1 cellular context compared by ENCODE assay signal in genomic region chr3:33900809-33901505, GRCh38.
A peak's percentile ranks its signal among the peaks of the same experiment; 100 is the strongest.
TF ChIP-seq lines count a peak whose summit lies in the region.

No MANE protein-coding gene starts in this region.

TF ChIP-seq in K562, 482 proteins besides CTCF, POLR2A, EP300 and RAD21 (continued from another document and continues in another):
- TF ChIP-seq, protein P1, sequence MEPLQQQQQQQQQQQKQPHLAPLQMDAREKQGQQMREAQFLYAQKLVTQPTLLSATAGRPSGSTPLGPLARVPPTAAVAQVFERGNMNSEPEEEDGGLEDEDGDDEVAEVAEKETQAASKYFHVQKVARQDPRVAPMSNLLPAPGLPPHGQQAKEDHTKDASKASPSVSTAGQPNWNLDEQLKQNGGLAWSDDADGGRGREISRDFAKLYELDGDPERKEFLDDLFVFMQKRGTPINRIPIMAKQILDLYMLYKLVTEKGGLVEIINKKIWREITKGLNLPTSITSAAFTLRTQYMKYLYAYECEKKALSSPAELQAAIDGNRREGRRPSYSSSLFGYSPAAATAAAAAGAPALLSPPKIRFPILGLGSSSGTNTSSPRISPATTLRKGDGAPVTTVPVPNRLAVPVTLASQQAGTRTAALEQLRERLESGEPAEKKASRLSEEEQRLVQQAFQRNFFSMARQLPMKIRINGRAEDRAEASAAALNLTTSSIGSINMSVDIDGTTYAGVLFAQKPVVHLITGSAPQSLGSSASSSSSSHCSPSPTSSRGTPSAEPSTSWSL (CRISPR knock-in tag; IDR thresholded peaks at IDR 0.05; ENCODE audit: borderline replicate concordance), result 0 out of 2 replicates have a peak, but pooled peaks have one; percentile 74
- 0 out of 2 replicates have a peak, but pooled peaks have one; percentile 40 for TF ChIP-seq ZNF174 (CRISPR knock-in tag; IDR thresholded peaks at IDR 0.05)
- TF ChIP-seq CEBPB (tag; IDR thresholded peaks at IDR 0.05), result peak; percentile 76
- TF ChIP-seq BDP1 (IDR thresholded peaks at IDR 0.05; ENCODE audit: insufficient read depth, insufficient read length), result no peak
- TF ChIP-seq MCM5 (IDR thresholded peaks at IDR 0.05; ENCODE audit: low read depth), result no peak
- no peak for TF ChIP-seq ZNF449 (CRISPR knock-in tag; IDR thresholded peaks at IDR 0.05)
- TF ChIP-seq ZNF12 (CRISPR knock-in tag; IDR thresholded peaks at IDR 0.05), result peak; percentile 94
- TF ChIP-seq ZFPM2 (CRISPR knock-in tag; IDR thresholded peaks at IDR 0.05), result no peak
- TF ChIP-seq ZNF696 (CRISPR knock-in tag; conservative IDR thresholded peaks at IDR 0.05), result no peak
- no peak for TF ChIP-seq XRCC4 (IDR thresholded peaks at IDR 0.05; ENCODE audit: extremely low read depth, insufficient read depth, insufficient read length)
- TF ChIP-seq, protein P2, sequence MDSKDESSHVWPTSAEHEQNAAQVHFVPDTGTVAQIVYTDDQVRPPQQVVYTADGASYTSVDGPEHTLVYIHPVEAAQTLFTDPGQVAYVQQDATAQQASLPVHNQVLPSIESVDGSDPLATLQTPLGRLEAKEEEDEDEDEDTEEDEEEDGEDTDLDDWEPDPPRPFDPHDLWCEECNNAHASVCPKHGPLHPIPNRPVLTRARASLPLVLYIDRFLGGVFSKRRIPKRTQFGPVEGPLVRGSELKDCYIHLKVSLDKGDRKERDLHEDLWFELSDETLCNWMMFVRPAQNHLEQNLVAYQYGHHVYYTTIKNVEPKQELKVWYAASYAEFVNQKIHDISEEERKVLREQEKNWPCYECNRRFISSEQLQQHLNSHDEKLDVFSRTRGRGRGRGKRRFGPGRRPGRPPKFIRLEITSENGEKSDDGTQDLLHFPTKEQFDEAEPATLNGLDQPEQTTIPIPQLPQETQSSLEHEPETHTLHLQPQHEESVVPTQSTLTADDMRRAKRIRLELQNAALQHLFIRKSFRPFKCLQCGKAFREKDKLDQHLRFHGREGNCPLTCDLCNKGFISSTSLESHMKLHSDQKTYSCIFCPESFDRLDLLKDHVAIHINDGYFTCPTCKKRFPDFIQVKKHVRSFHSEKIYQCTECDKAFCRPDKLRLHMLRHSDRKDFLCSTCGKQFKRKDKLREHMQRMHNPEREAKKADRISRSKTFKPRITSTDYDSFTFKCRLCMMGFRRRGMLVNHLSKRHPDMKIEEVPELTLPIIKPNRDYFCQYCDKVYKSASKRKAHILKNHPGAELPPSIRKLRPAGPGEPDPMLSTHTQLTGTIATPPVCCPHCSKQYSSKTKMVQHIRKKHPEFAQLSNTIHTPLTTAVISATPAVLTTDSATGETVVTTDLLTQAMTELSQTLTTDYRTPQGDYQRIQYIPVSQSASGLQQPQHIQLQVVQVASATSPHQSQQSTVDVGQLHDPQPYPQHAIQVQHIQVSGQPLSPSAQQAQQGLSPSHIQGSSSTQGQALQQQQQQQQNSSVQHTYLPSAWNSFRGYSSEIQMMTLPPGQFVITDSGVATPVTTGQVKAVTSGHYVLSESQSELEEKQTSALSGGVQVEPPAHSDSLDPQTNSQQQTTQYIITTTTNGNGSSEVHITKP (IDR thresholded peaks at IDR 0.05; ENCODE audit: partially characterized antibody), result peak; percentile 14
- TF ChIP-seq GTF2A2 (tag; IDR thresholded peaks at IDR 0.05), result peak; percentile 2; the same call in 1 of the 2 replicates
- no peak for TF ChIP-seq ZNF778 (CRISPR knock-in tag; IDR thresholded peaks at IDR 0.05)
- TF ChIP-seq ZNF830 (CRISPR knock-in tag; IDR thresholded peaks at IDR 0.05), result no peak
- TF ChIP-seq HNRNPUL1 (IDR thresholded peaks at IDR 0.05; ENCODE audit: low read length), result no peak
- TF ChIP-seq CC2D1A (IDR thresholded peaks at IDR 0.05), result peak; percentile 99
- TF ChIP-seq TAL1 (IDR thresholded peaks at IDR 0.05), result peak; percentile 99
- TF ChIP-seq, protein P3, sequence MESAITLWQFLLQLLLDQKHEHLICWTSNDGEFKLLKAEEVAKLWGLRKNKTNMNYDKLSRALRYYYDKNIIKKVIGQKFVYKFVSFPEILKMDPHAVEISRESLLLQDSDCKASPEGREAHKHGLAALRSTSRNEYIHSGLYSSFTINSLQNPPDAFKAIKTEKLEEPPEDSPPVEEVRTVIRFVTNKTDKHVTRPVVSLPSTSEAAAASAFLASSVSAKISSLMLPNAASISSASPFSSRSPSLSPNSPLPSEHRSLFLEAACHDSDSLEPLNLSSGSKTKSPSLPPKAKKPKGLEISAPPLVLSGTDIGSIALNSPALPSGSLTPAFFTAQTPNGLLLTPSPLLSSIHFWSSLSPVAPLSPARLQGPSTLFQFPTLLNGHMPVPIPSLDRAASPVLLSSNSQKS (CRISPR knock-in tag; IDR thresholded peaks at IDR 0.05), result no peak
- no peak for TF ChIP-seq TGIF2 (CRISPR knock-in tag; IDR thresholded peaks at IDR 0.05)
- TF ChIP-seq, protein P4, sequence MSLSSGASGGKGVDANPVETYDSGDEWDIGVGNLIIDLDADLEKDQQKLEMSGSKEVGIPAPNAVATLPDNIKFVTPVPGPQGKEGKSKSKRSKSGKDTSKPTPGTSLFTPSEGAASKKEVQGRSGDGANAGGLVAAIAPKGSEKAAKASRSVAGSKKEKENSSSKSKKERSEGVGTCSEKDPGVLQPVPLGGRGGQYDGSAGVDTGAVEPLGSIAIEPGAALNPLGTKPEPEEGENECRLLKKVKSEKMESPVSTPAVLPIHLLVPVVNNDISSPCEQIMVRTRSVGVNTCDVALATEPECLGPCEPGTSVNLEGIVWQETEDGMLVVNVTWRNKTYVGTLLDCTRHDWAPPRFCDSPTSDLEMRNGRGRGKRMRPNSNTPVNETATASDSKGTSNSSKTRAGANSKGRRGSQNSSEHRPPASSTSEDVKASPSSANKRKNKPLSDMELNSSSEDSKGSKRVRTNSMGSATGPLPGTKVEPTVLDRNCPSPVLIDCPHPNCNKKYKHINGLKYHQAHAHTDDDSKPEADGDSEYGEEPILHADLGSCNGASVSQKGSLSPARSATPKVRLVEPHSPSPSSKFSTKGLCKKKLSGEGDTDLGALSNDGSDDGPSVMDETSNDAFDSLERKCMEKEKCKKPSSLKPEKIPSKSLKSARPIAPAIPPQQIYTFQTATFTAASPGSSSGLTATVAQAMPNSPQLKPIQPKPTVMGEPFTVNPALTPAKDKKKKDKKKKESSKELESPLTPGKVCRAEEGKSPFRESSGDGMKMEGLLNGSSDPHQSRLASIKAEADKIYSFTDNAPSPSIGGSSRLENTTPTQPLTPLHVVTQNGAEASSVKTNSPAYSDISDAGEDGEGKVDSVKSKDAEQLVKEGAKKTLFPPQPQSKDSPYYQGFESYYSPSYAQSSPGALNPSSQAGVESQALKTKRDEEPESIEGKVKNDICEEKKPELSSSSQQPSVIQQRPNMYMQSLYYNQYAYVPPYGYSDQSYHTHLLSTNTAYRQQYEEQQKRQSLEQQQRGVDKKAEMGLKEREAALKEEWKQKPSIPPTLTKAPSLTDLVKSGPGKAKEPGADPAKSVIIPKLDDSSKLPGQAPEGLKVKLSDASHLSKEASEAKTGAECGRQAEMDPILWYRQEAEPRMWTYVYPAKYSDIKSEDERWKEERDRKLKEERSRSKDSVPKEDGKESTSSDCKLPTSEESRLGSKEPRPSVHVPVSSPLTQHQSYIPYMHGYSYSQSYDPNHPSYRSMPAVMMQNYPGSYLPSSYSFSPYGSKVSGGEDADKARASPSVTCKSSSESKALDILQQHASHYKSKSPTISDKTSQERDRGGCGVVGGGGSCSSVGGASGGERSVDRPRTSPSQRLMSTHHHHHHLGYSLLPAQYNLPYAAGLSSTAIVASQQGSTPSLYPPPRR (CRISPR knock-in tag; IDR thresholded peaks at IDR 0.05; ENCODE audit: borderline replicate concordance), result peak; percentile 92; the same call in 1 of the 2 replicates
- TF ChIP-seq GTF2F1 (IDR thresholded peaks at IDR 0.05; ENCODE audit: low read depth, low read length), result 0 out of 2 replicates have a peak, but pooled peaks have one; percentile 62
- TF ChIP-seq, protein P5, sequence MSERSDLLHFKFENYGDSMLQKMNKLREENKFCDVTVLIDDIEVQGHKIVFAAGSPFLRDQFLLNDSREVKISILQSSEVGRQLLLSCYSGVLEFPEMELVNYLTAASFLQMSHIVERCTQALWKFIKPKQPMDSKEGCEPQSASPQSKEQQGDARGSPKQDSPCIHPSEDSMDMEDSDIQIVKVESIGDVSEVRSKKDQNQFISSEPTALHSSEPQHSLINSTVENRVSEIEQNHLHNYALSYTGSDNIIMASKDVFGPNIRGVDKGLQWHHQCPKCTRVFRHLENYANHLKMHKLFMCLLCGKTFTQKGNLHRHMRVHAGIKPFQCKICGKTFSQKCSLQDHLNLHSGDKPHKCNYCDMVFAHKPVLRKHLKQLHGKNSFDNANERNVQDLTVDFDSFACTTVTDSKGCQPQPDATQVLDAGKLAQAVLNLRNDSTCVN (CRISPR knock-in tag; IDR thresholded peaks at IDR 0.05), result no peak
- no peak for TF ChIP-seq KAT7 (CRISPR knock-in tag; IDR thresholded peaks at IDR 0.05; ENCODE audit: borderline replicate concordance)
- TF ChIP-seq NUFIP1 (IDR thresholded peaks at IDR 0.05; ENCODE audit: partially characterized antibody), result no peak
- TF ChIP-seq, protein P6, sequence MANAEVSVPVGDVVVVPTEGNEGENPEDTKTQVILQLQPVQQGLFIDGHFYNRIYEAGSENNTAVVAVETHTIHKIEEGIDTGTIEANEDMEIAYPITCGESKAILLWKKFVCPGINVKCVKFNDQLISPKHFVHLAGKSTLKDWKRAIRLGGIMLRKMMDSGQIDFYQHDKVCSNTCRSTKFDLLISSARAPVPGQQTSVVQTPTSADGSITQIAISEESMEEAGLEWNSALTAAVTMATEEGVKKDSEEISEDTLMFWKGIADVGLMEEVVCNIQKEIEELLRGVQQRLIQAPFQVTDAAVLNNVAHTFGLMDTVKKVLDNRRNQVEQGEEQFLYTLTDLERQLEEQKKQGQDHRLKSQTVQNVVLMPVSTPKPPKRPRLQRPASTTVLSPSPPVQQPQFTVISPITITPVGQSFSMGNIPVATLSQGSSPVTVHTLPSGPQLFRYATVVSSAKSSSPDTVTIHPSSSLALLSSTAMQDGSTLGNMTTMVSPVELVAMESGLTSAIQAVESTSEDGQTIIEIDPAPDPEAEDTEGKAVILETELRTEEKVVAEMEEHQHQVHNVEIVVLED (CRISPR knock-in tag; IDR thresholded peaks at IDR 0.05), result no peak
- peak; percentile 95 for TF ChIP-seq MAFG (tag; conservative IDR thresholded peaks at IDR 0.05)
- no peak; the same call in 1 of the 2 replicates for TF ChIP-seq GTF2E2 (tag; IDR thresholded peaks at IDR 0.05)
- TF ChIP-seq RERE (CRISPR knock-in tag; IDR thresholded peaks at IDR 0.05; ENCODE audit: borderline replicate concordance), result no peak
- TF ChIP-seq ZBTB1 (CRISPR knock-in tag; IDR thresholded peaks at IDR 0.05; ENCODE audit: borderline replicate concordance, low read depth), result no peak
- no peak for TF ChIP-seq SNIP1 (IDR thresholded peaks at IDR 0.05; ENCODE audit: low read depth)
- no peak for TF ChIP-seq ZNF277 (CRISPR knock-in tag; IDR thresholded peaks at IDR 0.05; ENCODE audit: borderline replicate concordance)
